In the genomic region with DNA sequence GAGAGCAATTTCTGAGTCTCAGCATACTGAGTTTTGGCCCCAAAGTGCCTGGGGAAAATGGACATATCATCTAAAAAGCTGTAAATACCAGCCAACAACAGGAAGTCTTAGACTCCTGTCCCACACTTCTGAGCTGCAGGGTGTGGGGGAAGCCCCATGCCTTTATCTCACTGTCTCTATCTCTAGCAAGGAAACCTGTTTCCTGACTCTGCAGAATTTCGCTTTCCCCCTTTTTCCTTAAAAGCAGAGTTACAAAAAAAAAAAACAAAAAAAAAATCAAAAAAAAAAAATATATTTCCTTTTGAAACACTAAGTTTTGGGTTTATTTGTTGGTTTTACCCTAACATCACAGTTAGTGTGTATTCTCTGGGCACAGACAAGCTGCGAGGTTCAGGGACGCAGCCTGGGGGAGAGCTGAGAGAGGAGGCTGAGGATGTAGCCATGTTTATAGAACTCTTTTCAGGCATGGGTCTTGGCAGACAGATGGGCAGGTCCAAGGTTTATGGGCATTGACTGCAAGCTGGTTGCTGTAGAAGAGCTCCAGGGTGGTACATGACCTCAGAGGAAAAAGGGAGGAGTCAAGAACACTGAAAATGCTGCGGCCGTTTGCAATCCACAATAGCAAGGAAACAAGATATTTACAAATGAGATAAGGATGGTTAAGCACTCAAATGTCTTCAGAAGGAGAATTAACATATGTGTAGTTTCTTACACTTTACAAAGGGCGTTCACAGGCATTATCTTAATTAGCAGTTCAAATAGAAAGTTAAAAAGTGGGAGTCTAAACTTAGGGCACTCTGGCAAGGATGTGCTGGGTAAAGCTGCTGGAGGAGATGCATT, we compare ENCODE assay signal across 8 cellular contexts.
DNase-seq lines count a peak whose midpoint lies in the region; ATAC-seq and TF ChIP-seq lines count a peak whose summit lies in the region.

No MANE protein-coding gene starts in this region.

- H3K27ac ChIP-seq in ACC112 (ENCODE audit: low read depth, low read length) (peak overlapping the region; percentile 97), parathyroid adenoma (no peak overlapping the region)

- DNase-seq in T-helper 2 cell (peak in 4 of 5 experiments; percentile 17 to 87 (median 51)), COLO668 (lab: John Stamatoyannopoulos, UW; ENCODE audit: unreplicated experiment) (no peak), SKM-1 (lab: John Stamatoyannopoulos, UW; ENCODE audit: unreplicated experiment) (no peak)
- peak; percentile 38 for DNase-seq in effector CD4-positive, alpha-beta T cell

- H3K79me2 ChIP-seq in ACC112 (ENCODE audit: control insufficient read depth, insufficient read depth, low read length, unreplicated experiment) (peaks cover 87% of the 10 kb centered on the region), parathyroid adenoma (peaks cover 37% of the 10 kb centered on the region)

- H3K4me1 ChIP-seq in ACC112 (ENCODE audit: control insufficient read depth, insufficient read depth, low read length, unreplicated experiment), result peaks cover 22% of the 10 kb centered on the region
- peaks cover 20% of the 10 kb centered on the region for H3K4me1 ChIP-seq in parathyroid adenoma

- H3K36me3 ChIP-seq in ACC112 (ENCODE audit: insufficient read depth, low read length) (no peaks in the 10 kb centered on the region), parathyroid adenoma (ENCODE audit: control insufficient read depth, insufficient read depth, low read length) (no peaks in the 10 kb centered on the region)

- peak overlapping the region; percentile 48 for H3K4me2 ChIP-seq in parathyroid adenoma (ENCODE audit: low read length)

- H3K4me3 ChIP-seq in ACC112 (ENCODE audit: low read depth, low read length), result peak overlapping the region; percentile 39; the same call in 1 of the 2 replicates
- H3K4me3 ChIP-seq in parathyroid adenoma (ENCODE audit: low read depth, low read length), result no peak overlapping the region

- no peaks in the 10 kb centered on the region for H3K9me3 ChIP-seq in parathyroid adenoma (ENCODE audit: control insufficient read depth, low read length)

- no peak overlapping the region for H2AFZ ChIP-seq in ACC112 (ENCODE audit: low read length, unreplicated experiment)
- H2AFZ ChIP-seq in parathyroid adenoma, result no peak overlapping the region

- H3K27me3 ChIP-seq in ACC112 (ENCODE audit: insufficient read depth, low read length) (no peaks in the 10 kb centered on the region), parathyroid adenoma (ENCODE audit: control insufficient read depth, insufficient read depth, low read length) (no peaks in the 10 kb centered on the region)

- no peak for TF ChIP-seq CTCF in parathyroid adenoma (IDR thresholded peaks at IDR 0.05)

- peak; percentile 46 for ATAC-seq in GM18873 (IDR thresholded peaks at IDR 0.05; ENCODE audit: low FRiP score, unreplicated experiment)
- peak; percentile 46 for ATAC-seq in HG03066 (IDR thresholded peaks at IDR 0.05; ENCODE audit: low read depth, unreplicated experiment)

- H3K9ac ChIP-seq in parathyroid adenoma, result no peak overlapping the region

Comparison
In these comparisons a context has a peak if more than half of its experiments do, and no peak if none do; other contexts are left out.
1. DNase-seq: peak in T-helper 2 cell (4 of 5) and effector CD4-positive, alpha-beta T cell (single experiment); none in COLO668 (single experiment) and SKM-1 (single experiment).